Comparison of ENCODE assay signal across 8 cellular contexts in the genomic region with DNA sequence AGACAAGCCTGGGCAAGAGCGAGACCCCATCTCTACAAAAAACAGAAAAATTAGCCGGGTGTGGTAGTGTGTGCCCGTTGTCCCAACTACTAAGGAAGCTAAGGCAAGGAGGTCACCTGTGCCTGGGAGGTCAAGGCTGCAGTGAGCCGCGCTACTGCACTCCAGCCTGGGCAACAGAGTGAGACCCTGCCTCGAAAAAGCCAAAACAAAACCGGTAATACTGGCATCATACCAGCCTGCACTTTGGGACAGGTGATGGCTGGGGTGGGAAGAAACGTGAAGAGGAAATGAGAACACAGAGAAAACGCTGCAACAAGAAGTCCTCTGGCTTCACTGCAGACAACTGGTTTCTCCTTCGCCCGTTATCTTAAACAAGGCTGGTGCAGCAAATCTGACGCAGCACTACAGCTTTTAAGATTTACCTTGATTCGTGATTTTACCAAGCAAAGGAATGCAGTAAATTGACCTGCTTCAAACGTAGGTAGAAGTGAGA. TPM values are rescaled to one million over a fixed set of nuclear protein-coding genes. Genes with fewer than 3 reads are reported as not detected.
DNase-seq lines count a peak whose midpoint lies in the region; ATAC-seq, FAIRE-seq and TF ChIP-seq lines count a peak whose summit lies in the region.

No MANE protein-coding gene starts in this region.

- H3K36me3 ChIP-seq in ES-I3 (ENCODE audit: insufficient read depth, low read length) (peaks cover 11% of the 10 kb centered on the region; the same call in 1 of the 2 replicates), H7 (replicated peaks; ENCODE audit: control insufficient read depth, insufficient read depth, low read length) (peaks cover 16% of the 10 kb centered on the region), Panc1 (ENCODE audit: control insufficient read depth, insufficient read depth, low read length) (peaks cover 23% of the 10 kb centered on the region), neuronal stem cell (replicated peaks in 1 of 2; ENCODE audit: control insufficient read depth in 2 of 2, insufficient read depth in 2 of 2, low read length in 2 of 2) (peaks cover 21 to 67% of the 10 kb centered on the region in 2 donors)

- H3K4me1 ChIP-seq in ES-I3 (ENCODE audit: insufficient read depth, low read length) (no peaks in the 10 kb centered on the region), Panc1 (ENCODE audit: control insufficient read depth, insufficient read depth, low read length) (peaks cover 15% of the 10 kb centered on the region), neuronal stem cell (ENCODE audit: control insufficient read depth in 2 of 2, insufficient read depth in 1 of 2, low read depth in 1 of 2, low read length in 2 of 2) (peaks cover 4 to 12% of the 10 kb centered on the region in 2 donors)

- H3K4me2 ChIP-seq in neuronal stem cell (ENCODE audit: insufficient read depth, low read length, poor library complexity, severe bottlenecking) = peak overlapping the region; percentile 68

- intact Hi-C loops in Panc1 (cut with micrococcal nuclease; ENCODE audit: unreplicated experiment) = no loop called here

- H3K18ac ChIP-seq in neuronal stem cell (ENCODE audit: low read length) = peak overlapping the region; percentile 63

- no peak overlapping the region for H4K91ac ChIP-seq in neuronal stem cell (ENCODE audit: low read depth, low read length, poor library complexity)

- H3K27me3 ChIP-seq in H7 (ENCODE audit: control insufficient read depth, insufficient read depth, low read length) (no peaks in the 10 kb centered on the region), Panc1 (ENCODE audit: control insufficient read depth, insufficient read depth, low read length) (no peaks in the 10 kb centered on the region), neuronal stem cell (ENCODE audit: control insufficient read depth in 3 of 3, insufficient read depth in 3 of 3, low read depth in 1 of 3, low read length in 3 of 3) (no peaks in the 10 kb centered on the region)

- peak overlapping the region; percentile 88 for H4K8ac ChIP-seq in neuronal stem cell (ENCODE audit: low read depth, low read length)

- peak overlapping the region; percentile 8 for H2BK15ac ChIP-seq in neuronal stem cell (ENCODE audit: low read length)

- POLR2A ChIA-PET in Panc1 (lab: Charles Lee) = interaction anchor here (0.6 to 1.2 kb wide), 2 partner anchors 12 to 27 kb away, joined by 3 read pairs; no protein-coding TSS in a partner anchor

- CTCF ChIA-PET in Panc1 (lab: Charles Lee) = interaction anchor here (0.6 to 1.1 kb wide), 3 partner anchors 26 to 28 kb away, joined by 3 to 8 read pairs (median 4); no protein-coding TSS in a partner anchor

- H2AFZ ChIP-seq in neuronal stem cell (ENCODE audit: low read length) = peak overlapping the region; percentile 99

- ATAC-seq in Panc1 = peak; percentile 3

- TF ChIP-seq POLR2A in H54 (IDR thresholded peaks at IDR 0.05; ENCODE audit: low read depth, low read length) = no peak

- H2BK12ac ChIP-seq in neuronal stem cell (ENCODE audit: low read length) = no peak overlapping the region

- H2BK5ac ChIP-seq in neuronal stem cell (ENCODE audit: low read length) = peak overlapping the region; percentile 9

- peak overlapping the region; percentile 96 for H3K27ac ChIP-seq in Panc1 (ENCODE audit: low read length)
- H3K27ac ChIP-seq in epithelial cell of prostate = peak overlapping the region; percentile 89
- H3K27ac ChIP-seq in neuronal stem cell (replicated peaks; ENCODE audit: low read length) = peak overlapping the region; percentile 77

- TF ChIP-seq CTCF in Panc1 (IDR thresholded peaks at IDR 0.05) (no peak), GM20000 (IDR thresholded peaks at IDR 0.05; ENCODE audit: extremely low read depth, missing control alignments) (no peak)

- no peak overlapping the region for H2AK5ac ChIP-seq in neuronal stem cell (ENCODE audit: low read depth, low read length)

- H3K9me3 ChIP-seq in ES-I3 (ENCODE audit: control insufficient read depth, insufficient read depth, low read length) (no peaks in the 10 kb centered on the region), Panc1 (ENCODE audit: control insufficient read depth, insufficient read depth, low read depth, low read length) (no peaks in the 10 kb centered on the region), neuronal stem cell (replicated peaks in 1 of 2; ENCODE audit: control insufficient read depth in 2 of 2, insufficient read depth in 1 of 2, low read depth in 1 of 2, low read length in 2 of 2) (no peaks in the 10 kb centered on the region)

- in situ Hi-C loops in Panc1 (cut with HindIII; ENCODE audit: low pct_unique_long_range_greater_than_20kb, low sequenced_read_pairs) = no loop called here

- H3K79me1 ChIP-seq in neuronal stem cell (ENCODE audit: low read depth, low read length) = no peaks in the 10 kb centered on the region

- BruUV-seq in Panc1 (replicated peaks; lab: Mats Ljungman, UMichigan) = no TSS peak

- no peak for FAIRE-seq in H54 (lab: Jason Lieb, UNC)

- H2BK120ac ChIP-seq in neuronal stem cell (ENCODE audit: low read depth, low read length) = no peak overlapping the region

- H3K4me3 ChIP-seq in H7 (ENCODE audit: insufficient read depth, low read depth, low read length) = peak overlapping the region; percentile 38
- H3K4me3 ChIP-seq in Panc1 (ENCODE audit: low read depth in 2 of 2, low read length in 2 of 2) = peak overlapping the region; percentile 68 to 93
- H3K4me3 ChIP-seq in neuronal stem cell (ENCODE audit: low read length in 2 of 2) = peak overlapping the region; percentile 74 to 78

- DNase-seq in H7 (no peak), Panc1 (ENCODE audit: low read depth, low spot score) (no peak), epithelial cell of prostate (ENCODE audit: low read depth, low spot score) (no peak), neuronal stem cell (ENCODE audit: low spot score) (no peak), NCI-H2196 (lab: John Stamatoyannopoulos, UW; ENCODE audit: unreplicated experiment) (no peak), GM20000 (ENCODE audit: low spot score) (no peak), H54 (ENCODE audit: insufficient read length, low spot score) (no peak)

- H3K9ac ChIP-seq in ES-I3 (ENCODE audit: low read depth, low read length) (peak overlapping the region; percentile 64), neuronal stem cell (ENCODE audit: low read depth, low read length, poor library complexity) (peak overlapping the region; percentile 80)

- peak overlapping the region; percentile 13 for H3K4ac ChIP-seq in neuronal stem cell (ENCODE audit: low read length)

- no peak overlapping the region for H3K23ac ChIP-seq in neuronal stem cell (ENCODE audit: low read depth, low read length, poor library complexity)

- WGBS in neuronal stem cell (ENCODE audit: extremely low coverage in 2 of 2, insufficient read length in 2 of 2, insufficient replicate concordance in 1 of 2), 2 donors = no CpG with 5 or more reads among the region's 14 CpGs

- H3K14ac ChIP-seq in neuronal stem cell (ENCODE audit: low read length) = no peak overlapping the region

RNA-seq across cellular contexts. Expression of gene CASC3, which starts 0.7 kb away (rescaled TPM):
- total RNA-seq in H7 (2014; rRNA removed; shearing (Covaris generic)) = 55.4 and 76.0 TPM in 2 replicates
- total RNA-seq in Panc1 (2021; ENCODE audit: unreplicated experiment) = 97.4 TPM
- polyA plus RNA-seq in Panc1 (2012; ENCODE audit: insufficient read length) = 52.3 TPM
- polyA plus RNA-seq in neuronal stem cell (2013, experiment 1 of 2) = 70.7 TPM
- polyA plus RNA-seq in neuronal stem cell (2013, experiment 2 of 2) = 70.5 TPM

RNA-seq across cellular contexts. Expression of gene MSL1, which starts 17.8 kb away (rescaled TPM):
- 44.2 and 70.0 TPM in 2 replicates for total RNA-seq in H7 (2014; rRNA removed; shearing (Covaris generic))
- 96.3 TPM for total RNA-seq in Panc1 (2021; ENCODE audit: unreplicated experiment)
- polyA plus RNA-seq in Panc1 (2012; ENCODE audit: insufficient read length) = 48.8 TPM
- 106 TPM for polyA plus RNA-seq in neuronal stem cell (2013, experiment 1 of 2)
- polyA plus RNA-seq in neuronal stem cell (2013, experiment 2 of 2) = 110 TPM

RNA-seq across cellular contexts. Expression of gene RAPGEFL1, which starts 37.7 kb away (rescaled TPM):
- total RNA-seq in H7 (2014; rRNA removed; shearing (Covaris generic)) = 3.9 and 5.4 TPM in 2 replicates
- 6.5 TPM for total RNA-seq in Panc1 (2021; ENCODE audit: unreplicated experiment)
- 3.3 TPM for polyA plus RNA-seq in Panc1 (2012; ENCODE audit: insufficient read length)
- 9.5 TPM for polyA plus RNA-seq in neuronal stem cell (2013, experiment 1 of 2)
- 9.7 TPM for polyA plus RNA-seq in neuronal stem cell (2013, experiment 2 of 2)

RNA-seq across cellular contexts. Expression of gene NR1D1, which starts 39.2 kb away (rescaled TPM):
- 1.8 and 3.4 TPM in 2 replicates for total RNA-seq in H7 (2014; rRNA removed; shearing (Covaris generic))
- total RNA-seq in Panc1 (2021; ENCODE audit: unreplicated experiment) = 8.8 TPM
- polyA plus RNA-seq in Panc1 (2012; ENCODE audit: insufficient read length) = 8.6 TPM
- polyA plus RNA-seq in neuronal stem cell (2013, experiment 1 of 2) = 5.0 TPM
- polyA plus RNA-seq in neuronal stem cell (2013, experiment 2 of 2) = 4.8 TPM
